Comparison of ENCODE assay signal across 37 cellular contexts in the genomic region with DNA sequence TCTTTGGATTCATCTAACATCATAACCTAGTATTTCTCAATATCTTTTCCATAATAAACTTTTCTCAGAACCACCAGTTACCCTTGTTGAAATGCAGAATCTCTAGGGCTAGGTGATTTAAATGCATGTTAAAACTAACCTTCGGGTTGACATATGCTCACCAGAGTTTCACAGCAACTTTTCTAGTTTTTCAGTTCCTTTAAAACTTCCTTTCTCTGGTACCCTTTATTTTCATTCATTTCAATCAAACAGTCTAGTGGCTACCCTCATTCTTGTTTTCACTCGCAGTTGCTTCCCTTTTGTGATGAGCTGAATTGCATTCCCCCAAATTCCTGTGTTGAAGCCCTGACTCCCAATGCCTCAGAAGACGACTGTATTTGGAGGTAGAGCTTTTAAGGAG.
"Had no signal": no experiment of that assay in that cellular context is flagged by ENCODE, and none has a peak within 500 bp of the region (broad histone marks: within the 10 kb centered on the region; RNA-seq: fewer than 3 reads in every experiment).

No MANE protein-coding gene starts in this region.

- H3K36me3 Mint-ChIP-seq: activated CD8-positive, alpha-beta memory T cell treated with anti-CD3 and anti-CD28 coated beads, Interleukin-2, amount 10 ng/mL, durations not matched to agents 7 days and 5 days; activated naive CD4-positive, alpha-beta T cell treated with anti-CD3 and anti-CD28 coated beads, Interleukin-2, amount 10 ng/mL, durations not matched to agents 7 days and 5 days; activated naive CD8-positive, alpha-beta T cell treated with anti-CD3 and anti-CD28 coated beads for 36 hours had no signal

- DNase-seq: activated CD4-positive, alpha-beta memory T cell treated with anti-CD3 and anti-CD28 coated beads, Interleukin-2, amount 10 ng/mL, durations not matched to agents 7 days and 5 days; activated CD4-positive, alpha-beta T cell treated with anti-CD3 and anti-CD28 coated beads for 1 hour; activated CD4-positive, alpha-beta T cell treated with anti-CD3 and anti-CD28 coated beads for 48 hours; activated CD4-positive, CD25-positive, alpha-beta regulatory T cell; activated CD8-positive, alpha-beta memory T cell treated with anti-CD3 and anti-CD28 coated beads for 24 hours; activated CD8-positive, alpha-beta memory T cell treated with anti-CD3 and anti-CD28 coated beads, Interleukin-2, amount 10 ng/mL, durations not matched to agents 7 days and 5 days; activated CD8-positive, alpha-beta memory T cell treated with anti-CD3 and anti-CD28 coated beads, Interleukin-2, amount 50 U/mL, for 48 hours; activated effector memory CD4-positive, alpha-beta T cell treated with Interleukin-2 at 50 U/mL for 16 hours; activated naive CD4-positive, alpha-beta T cell treated with anti-CD3 and anti-CD28 coated beads, Interleukin-2, amount 10 ng/mL, durations not matched to agents 7 days and 5 days; activated naive CD8-positive, alpha-beta T cell treated with anti-CD3 and anti-CD28 coated beads for 36 hours; activated T-cell treated with anti-CD3 and anti-CD28 coated beads, Interleukin-2, amount 50 U/mL, for 48 hours; amniotic stem cell; aorta; brain microvascular endothelial cell; central memory CD4-positive, alpha-beta T cell; Kasumi-1; MG63; MV-4-11; NCI-H1105; NCI-H1417 treated with DMSO at 0.1 percent for 48 hours; NCI-H187 treated with DMSO at 0.1 percent for 48 hours; NCI-H2081; NCI-H446 treated with DMSO at 0.1 percent for 48 hours; NCI-H524; NCI-H69; NCI-H82; PC-9; SIG-M5; SW 1271; T-helper 1 cell; T-helper 2 cell; T-helper 9 cell had no signal

- FAIRE-seq: RCC 7860 had no signal

- H3K4me2 ChIP-seq: PC-9 had no signal

- H3K9me3 ChIP-seq: MG63 had no signal

- H3K27ac Mint-ChIP-seq: activated CD4-positive, alpha-beta memory T cell treated with anti-CD3 and anti-CD28 coated beads, Interleukin-2, amount 10 ng/mL, durations not matched to agents 7 days and 5 days; activated CD8-positive, alpha-beta memory T cell treated with anti-CD3 and anti-CD28 coated beads, Interleukin-2, amount 10 ng/mL, durations not matched to agents 7 days and 5 days; activated naive CD4-positive, alpha-beta T cell treated with anti-CD3 and anti-CD28 coated beads, Interleukin-2, amount 10 ng/mL, durations not matched to agents 7 days and 5 days; activated naive CD8-positive, alpha-beta T cell treated with anti-CD3 and anti-CD28 coated beads for 36 hours had no signal

- ATAC-seq: activated CD8-positive, alpha-beta memory T cell treated with anti-CD3 and anti-CD28 coated beads, Interleukin-2, amount 10 ng/mL, durations not matched to agents 7 days and 5 days; Right ventricle myocardium inferior; SK-N-SH treated with all-trans-retinoic acid at 6 μM for 48 hours had no signal

- H3K4me3 ChIP-seq: MG63, PC-9 had no signal

- H3K36me3 ChIP-seq: brain microvascular endothelial cell, MG63 had no signal

- H3K4me1 Mint-ChIP-seq: activated CD4-positive, alpha-beta memory T cell treated with anti-CD3 and anti-CD28 coated beads, Interleukin-2, amount 10 ng/mL, durations not matched to agents 7 days and 5 days; activated CD8-positive, alpha-beta memory T cell treated with anti-CD3 and anti-CD28 coated beads, Interleukin-2, amount 10 ng/mL, durations not matched to agents 7 days and 5 days; activated naive CD4-positive, alpha-beta T cell treated with anti-CD3 and anti-CD28 coated beads, Interleukin-2, amount 10 ng/mL, durations not matched to agents 7 days and 5 days; activated naive CD8-positive, alpha-beta T cell treated with anti-CD3 and anti-CD28 coated beads for 36 hours had no signal

- H3K27me3 Mint-ChIP-seq: activated CD4-positive, alpha-beta memory T cell treated with anti-CD3 and anti-CD28 coated beads, Interleukin-2, amount 10 ng/mL, durations not matched to agents 7 days and 5 days; activated CD8-positive, alpha-beta memory T cell treated with anti-CD3 and anti-CD28 coated beads, Interleukin-2, amount 10 ng/mL, durations not matched to agents 7 days and 5 days; activated naive CD4-positive, alpha-beta T cell treated with anti-CD3 and anti-CD28 coated beads, Interleukin-2, amount 10 ng/mL, durations not matched to agents 7 days and 5 days; activated naive CD8-positive, alpha-beta T cell treated with anti-CD3 and anti-CD28 coated beads for 36 hours had no signal

- H2AFZ ChIP-seq: PC-9 had no signal

- H3K27me3 ChIP-seq: brain microvascular endothelial cell, MG63 had no signal

- H3K9me3 Mint-ChIP-seq: activated naive CD4-positive, alpha-beta T cell treated with anti-CD3 and anti-CD28 coated beads, Interleukin-2, amount 10 ng/mL, durations not matched to agents 7 days and 5 days; activated naive CD8-positive, alpha-beta T cell treated with anti-CD3 and anti-CD28 coated beads for 36 hours had no signal

- H3K27ac ChIP-seq: brain microvascular endothelial cell, PC-9, RWPE1, VCaP had no signal

- H3K4me3 Mint-ChIP-seq: activated CD4-positive, alpha-beta memory T cell treated with anti-CD3 and anti-CD28 coated beads, Interleukin-2, amount 10 ng/mL, durations not matched to agents 7 days and 5 days; activated CD8-positive, alpha-beta memory T cell treated with anti-CD3 and anti-CD28 coated beads, Interleukin-2, amount 10 ng/mL, durations not matched to agents 7 days and 5 days; activated naive CD4-positive, alpha-beta T cell treated with anti-CD3 and anti-CD28 coated beads, Interleukin-2, amount 10 ng/mL, durations not matched to agents 7 days and 5 days; activated naive CD8-positive, alpha-beta T cell treated with anti-CD3 and anti-CD28 coated beads for 36 hours had no signal
